ENCODE assay signal across 32 cellular contexts in the genomic region with DNA sequence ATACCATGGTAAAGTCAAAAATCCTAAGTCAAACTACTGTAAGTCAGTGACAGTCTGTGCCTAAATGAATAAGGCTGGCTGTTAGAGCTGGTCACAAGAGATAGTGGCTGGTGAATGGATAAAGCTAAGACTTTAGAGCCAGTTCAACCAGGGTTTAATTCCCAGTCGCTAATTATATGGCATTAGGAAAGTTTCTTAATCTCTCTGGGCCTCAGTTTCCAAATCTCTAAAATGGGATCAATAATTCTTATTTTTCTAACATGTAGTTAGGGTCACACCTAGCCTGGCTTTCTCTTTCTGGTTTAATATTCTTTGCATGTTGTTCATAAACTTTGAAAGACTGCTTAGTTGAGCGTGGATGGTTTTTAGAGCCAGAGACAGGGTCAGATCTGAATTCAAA.
DNase-seq lines count a peak whose midpoint lies in the region; ATAC-seq, FAIRE-seq and TF ChIP-seq lines count a peak whose summit lies in the region.
"Had no signal": no experiment of that assay in that cellular context is flagged by ENCODE, and none has a peak within 500 bp of the region (broad histone marks: within the 10 kb centered on the region; RNA-seq: fewer than 3 reads in every experiment).

No MANE protein-coding gene starts in this region.

- H3K4me2 ChIP-seq in HepG2 (ENCODE audit: low read depth, low read length) (no peak overlapping the region), K562 (ENCODE audit: insufficient read depth, low read length) (no peak overlapping the region)
- H3K4me2 ChIP-seq: A549; BLaER1; BLaER1 treated with 17β-estradiol and CSF1 and Interleukin-3, amounts not matched to agents 10 nM and 100 nM had no signal

- BruUV-seq in HepG2 (replicated peaks; lab: Mats Ljungman, UMichigan) (no TSS peak), K562 (replicated peaks; lab: Mats Ljungman, UMichigan) (no TSS peak)

- TF ChIP-seq CTCF in HepG2 (CRISPR knock-in tag; IDR thresholded peaks at IDR 0.05) (no peak), right lobe of liver (IDR thresholded peaks at IDR 0.05) (no peak), K562 (IDR thresholded peaks at IDR 0.05 in 2 of 3, conservative IDR thresholded peaks at IDR 0.05 in 1 of 3; ENCODE audit: insufficient read depth in 2 of 3, low read depth in 1 of 3, low read length in 3 of 3) (no peak)

- H3K79me2 ChIP-seq in HepG2 (ENCODE audit: insufficient read depth, low read length) (no peaks in the 10 kb centered on the region), K562 (ENCODE audit: control insufficient read depth, insufficient read depth, low read length) (no peaks in the 10 kb centered on the region)

- TF ChIP-seq EP300 in HepG2 (IDR thresholded peaks at IDR 0.05; ENCODE audit: low read depth in 2 of 2, low read length in 2 of 2) (no peak), HepG2 (CRISPR knock-in tag; IDR thresholded peaks at IDR 0.05; ENCODE audit: borderline replicate concordance) (no peak), K562 (IDR thresholded peaks at IDR 0.05; ENCODE audit: low read length) (no peak)

- TF ChIP-seq POLR2A in HepG2 (IDR thresholded peaks at IDR 0.05; ENCODE audit: insufficient read depth in 1 of 2, low read depth in 2 of 2, low read length in 2 of 2), result no peak
- TF ChIP-seq POLR2A in right lobe of liver (IDR thresholded peaks at IDR 0.05), result no peak
- no peak for TF ChIP-seq POLR2A in K562 (conservative IDR thresholded peaks at IDR 0.05)

- no peaks in the 10 kb centered on the region for H3K4me1 ChIP-seq in HepG2 (ENCODE audit: insufficient read depth, low read length)
- no peaks in the 10 kb centered on the region for H3K4me1 ChIP-seq in right lobe of liver
- peaks cover 0 to 9% of the 10 kb centered on the region in 2 experiments; a peak in 4 of 5 replicates for H3K4me1 ChIP-seq in K562 (replicated peaks in 1 of 2; ENCODE audit: control insufficient read depth in 2 of 2, insufficient read depth in 2 of 2, low read length in 2 of 2)
- H3K4me1 ChIP-seq: A549; BE2C; BLaER1; BLaER1 treated with 17β-estradiol and CSF1 and Interleukin-3, amounts not matched to agents 10 nM and 100 nM; Caco-2 had no signal

- H3K4me3 ChIP-seq in HepG2 (replicated peaks in 1 of 3; ENCODE audit: insufficient read depth in 1 of 3, low read depth in 2 of 3, low read length in 3 of 3) (no peak overlapping the region), right lobe of liver (no peak overlapping the region), K562 (no peak overlapping the region)
- H3K4me3 ChIP-seq: A549; BLaER1; BLaER1 treated with 17β-estradiol and CSF1 and Interleukin-3, amounts not matched to agents 10 nM and 100 nM had no signal

- CTCF ChIA-PET in HepG2 (lab: Yijun Ruan, JAX; ENCODE audit: low intra/inter-chr PET ratio, low total read pairs), result no interaction called here
- CTCF ChIA-PET in K562 (lab: Yijun Ruan, JAX; ENCODE audit: low intra/inter-chr PET ratio), result no interaction called here

- intact Hi-C loops in HepG2 (cut with micrococcal nuclease; ENCODE audit: unreplicated experiment), result no loop called here
- intact Hi-C loops in right lobe of liver (cut with DNase I), result no loop called here
- intact Hi-C loops in K562 (cut with micrococcal nuclease), result no loop called here

- ATAC-seq in HepG2 (no peak), right lobe of liver (no peak), K562 (0 out of 3 replicates have a peak, but pooled peaks have one; percentile 33), GM21528 (IDR thresholded peaks at IDR 0.05; ENCODE audit: low FRiP score, unreplicated experiment) (no peak)
- ATAC-seq: A549; CD8-positive, alpha-beta T cell had no signal

- in situ Hi-C loops in HepG2 (cut with HindIII; ENCODE audit: extremely low pct_ligation_motif_present, low pct_unique_long_range_greater_than_20kb) (no loop called here), K562 (cut with MboI) (no loop called here)

- FAIRE-seq in HepG2 (lab: Jason Lieb, UNC) (no peak), K562 (lab: Jason Lieb, UNC) (no peak)
- FAIRE-seq: A549, D721Med had no signal

- no peaks in the 10 kb centered on the region for H3K9me1 ChIP-seq in K562 (ENCODE audit: control insufficient read depth, insufficient read depth, low read length)

- TF ChIP-seq RAD21 in HepG2 (CRISPR knock-in tag; IDR thresholded peaks at IDR 0.05), result no peak
- no peak for TF ChIP-seq RAD21 in K562 (CRISPR knock-in tag; conservative IDR thresholded peaks at IDR 0.05 in 1 of 2, IDR thresholded peaks at IDR 0.05 in 1 of 2)

- H3K9me3 ChIP-seq in HepG2 (ENCODE audit: low read length) (0 out of 2 replicates have a peak, but pooled peaks cover 6% of the 10 kb centered on the region), right lobe of liver (no peaks in the 10 kb centered on the region), K562 (replicated peaks; ENCODE audit: control insufficient read depth, insufficient read depth, low read depth, low read length) (peaks cover 3% of the 10 kb centered on the region; the same call in 1 of the 2 replicates)
- H3K9me3 ChIP-seq: A549, BE2C, Caco-2 had no signal

- no peaks in the 10 kb centered on the region for H3K27me3 ChIP-seq in HepG2 (ENCODE audit: control insufficient read depth in 1 of 2, insufficient read depth in 2 of 2, low read length in 2 of 2)
- no peaks in the 10 kb centered on the region for H3K27me3 ChIP-seq in right lobe of liver
- no peaks in the 10 kb centered on the region for H3K27me3 ChIP-seq in K562 (ENCODE audit: control insufficient read depth in 2 of 2, insufficient read depth in 2 of 2, low read length in 2 of 2)
- H3K27me3 ChIP-seq: BE2C; BLaER1; BLaER1 treated with 17β-estradiol and CSF1 and Interleukin-3, amounts not matched to agents 10 nM and 100 nM had no signal

- H2AFZ ChIP-seq in HepG2 (ENCODE audit: low read length), result no peak overlapping the region
- H2AFZ ChIP-seq in K562 (ENCODE audit: low read depth, low read length), result no peak overlapping the region

- DNase-seq in HepG2 (ENCODE audit: low spot score), result no peak
- DNase-seq in right lobe of liver, result no peak
- DNase-seq in OCI-M1 (lab: John Stamatoyannopoulos, UW), result peak; percentile 34
- no peak for DNase-seq in K562 (ENCODE audit: extremely low read depth in 1 of 4, low spot score in 3 of 4)
- DNase-seq in NAMALWA (ENCODE audit: low spot score), result no peak
- DNase-seq: 8988T; ACHN; AML-193; C1 segment of cervical spinal cord; Caco-2; Calu3; CD4-positive, alpha-beta memory T cell; CD4-positive, alpha-beta T cell; CD4-positive, CD25-positive, alpha-beta regulatory T cell; CD8-positive, alpha-beta memory T cell; CD8-positive, alpha-beta T cell; COR-L47; DMS 273 treated with DMSO at 0.1 percent for 48 hours; DMS153; DMS53; DMS79; DMS79 treated with DMSO at 0.1 percent for 48 hours; DND-41; EL had no signal

- POLR2A ChIA-PET in HepG2 (lab: Yijun Ruan, JAX) (no interaction called here), K562 (lab: Yijun Ruan, JAX) (no interaction called here)

- H4K20me1 ChIP-seq in HepG2 (ENCODE audit: insufficient read depth, low read length) (no peaks in the 10 kb centered on the region), K562 (replicated peaks; ENCODE audit: control insufficient read depth, insufficient read depth, low read length) (no peaks in the 10 kb centered on the region)
- H4K20me1 ChIP-seq: BLaER1; BLaER1 treated with 17β-estradiol and CSF1 and Interleukin-3, amounts not matched to agents 10 nM and 100 nM had no signal

- WGBS in HepG2 (ENCODE audit: low lambda C conversion rate), result 93% methylated on average over 2 of the region's 2 CpGs
- WGBS in right lobe of liver (ENCODE audit: insufficient coverage, low coverage, low lambda C conversion rate, missing lambda C conversion rate), result 83% methylated on average over 2 of the region's 2 CpGs
- WGBS in K562 (ENCODE audit: insufficient coverage, low coverage, missing lambda C conversion rate), result 65% methylated on average over 2 of the region's 2 CpGs

- H3K9ac ChIP-seq in HepG2 (ENCODE audit: insufficient read depth, low read depth, low read length) (no peak overlapping the region), K562 (ENCODE audit: insufficient read depth in 1 of 2, low read depth in 2 of 2, low read length in 2 of 2) (no peak overlapping the region)
- H3K9ac ChIP-seq: BLaER1; BLaER1 treated with 17β-estradiol and CSF1 and Interleukin-3, amounts not matched to agents 10 nM and 100 nM had no signal

- H3K27ac ChIP-seq in HepG2 (ENCODE audit: extremely low read length, insufficient read depth, low read length) (no peak overlapping the region), right lobe of liver (no peak overlapping the region), K562 (ENCODE audit: extremely low read depth, low read depth, low read length) (no peak overlapping the region)
- H3K27ac ChIP-seq: 22Rv1; A549; BLaER1; BLaER1 treated with 17β-estradiol and CSF1 and Interleukin-3, amounts not matched to agents 10 nM and 100 nM; C4-2B had no signal

- H3K36me3 ChIP-seq in HepG2 (replicated peaks in 1 of 2; ENCODE audit: control insufficient read depth in 1 of 2, insufficient read depth in 2 of 2, low read length in 2 of 2) (peaks cover 0 to 8% of the 10 kb centered on the region in 2 experiments; a peak in 1 of 5 replicates), right lobe of liver (no peaks in the 10 kb centered on the region), K562 (ENCODE audit: control insufficient read depth, insufficient read depth, low read length) (peaks cover 8% of the 10 kb centered on the region; the same call in 1 of the 3 replicates)
- H3K36me3 ChIP-seq: BE2C had no signal

TF ChIP-seq in HepG2, 621 proteins besides CTCF, POLR2A, EP300 and RAD21:
- TF ChIP-seq ZNF629 (CRISPR knock-in tag; conservative IDR thresholded peaks at IDR 0.05) (peak; percentile 62; the same call in 1 of the 2 replicates), PTBP1 (IDR thresholded peaks at IDR 0.05; ENCODE audit: low read depth, low read length, poor library complexity, severe bottlenecking) (no peak)

TF ChIP-seq in K562, 482 proteins besides CTCF, POLR2A, EP300 and RAD21 (continues in another document):
- TF ChIP-seq KDM1A (IDR thresholded peaks at IDR 0.05), result peak in 1 of 2 experiments; percentile 41; a peak in 1 of 4 replicates
- TF ChIP-seq ADNP (tag; IDR thresholded peaks at IDR 0.05), result peak; percentile 82; the same call in 1 of the 2 replicates
- TF ChIP-seq CHD4 (IDR thresholded peaks at IDR 0.05; ENCODE audit: insufficient read depth, insufficient replicate concordance, low read depth, low read length, poor library complexity, severe bottlenecking), result peak; percentile 75
- TF ChIP-seq RBM14 (IDR thresholded peaks at IDR 0.05; ENCODE audit: borderline replicate concordance, insufficient read depth, low read depth, low read length), result no peak
- peak; percentile 68 for TF ChIP-seq BCOR (IDR thresholded peaks at IDR 0.05)
- peak; percentile 92 for TF ChIP-seq RBM25 (IDR thresholded peaks at IDR 0.05; ENCODE audit: low read depth, low read length, severe bottlenecking)
- TF ChIP-seq, protein P1, sequence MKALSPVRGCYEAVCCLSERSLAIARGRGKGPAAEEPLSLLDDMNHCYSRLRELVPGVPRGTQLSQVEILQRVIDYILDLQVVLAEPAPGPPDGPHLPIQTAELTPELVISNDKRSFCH (CRISPR knock-in tag; IDR thresholded peaks at IDR 0.05), result no peak
- TF ChIP-seq, protein P1 (tag; IDR thresholded peaks at IDR 0.05), result no peak

Comparison
In these comparisons a context has a peak if more than half of its experiments do, and no peak if none do; other contexts are left out.
1. Of the 241 proteins assayed by ChIP-seq in both HepG2 and K562: peak only in HepG2: none; only in K562: ADNP and CHD4; in both: none; in neither: 238; mixed calls (peak in some experiments, not most) for 1.